Comparison of ENCODE assay signal across 23 cellular contexts in genomic region chr4:152950402-152951274, GRCh38. TPM values are rescaled to one million over a fixed set of nuclear protein-coding genes. Genes with fewer than 3 reads are reported as not detected.
DNase-seq lines count a peak whose midpoint lies in the region; ATAC-seq and TF ChIP-seq lines count a peak whose summit lies in the region.
"Had no signal": no experiment of that assay in that cellular context is flagged by ENCODE, and none has a peak within 500 bp of the region (broad histone marks: within the 10 kb centered on the region; RNA-seq: fewer than 3 reads in every experiment).

No MANE protein-coding gene starts in this region.

- H3K27me3 ChIP-seq in endodermal cell (ENCODE audit: control insufficient read depth, insufficient read depth, low read length, poor library complexity, severe bottlenecking) (no peaks in the 10 kb centered on the region), mucosa of rectum (ENCODE audit: control insufficient read depth in 2 of 2, insufficient read depth in 2 of 2, low read length in 2 of 2) (no peaks in the 10 kb centered on the region)
- H3K27me3 ChIP-seq: body of pancreas had no signal

- no peaks in the 10 kb centered on the region for H3K36me3 ChIP-seq in endodermal cell (ENCODE audit: control insufficient read depth, insufficient read depth, low read length)
- H3K36me3 ChIP-seq in mucosa of rectum (ENCODE audit: control insufficient read depth in 2 of 2, insufficient read depth in 2 of 2, low read length in 2 of 2) = peaks cover 3 to 9% of the 10 kb centered on the region in 2 donors
- H3K36me3 ChIP-seq: thoracic aorta had no signal

- peak overlapping the region; percentile 37 for H3K27ac Mint-ChIP-seq in endodermal cell
- peak overlapping the region; percentile 31 for H3K27ac Mint-ChIP-seq in type B pancreatic cell
- H3K27ac Mint-ChIP-seq: activated T-cell treated with anti-CD3 and anti-CD28 coated beads, Interleukin-2, amount 50 U/mL, for 72 hours had no signal

- no peaks in the 10 kb centered on the region for H3K9me3 ChIP-seq in endodermal cell (ENCODE audit: control insufficient read depth, low read length)
- no peaks in the 10 kb centered on the region for H3K9me3 ChIP-seq in mucosa of rectum (ENCODE audit: control insufficient read depth in 2 of 2, low read length in 2 of 2)
- H3K9me3 ChIP-seq: body of pancreas, thoracic aorta had no signal

- H3K27me3 Mint-ChIP-seq in endodermal cell (ENCODE audit: insufficient read depth) = peaks cover under 1% of the 10 kb centered on the region
- H3K27me3 Mint-ChIP-seq in type B pancreatic cell = peaks cover 2% of the 10 kb centered on the region

- H3K9me3 Mint-ChIP-seq in endodermal cell = no peaks in the 10 kb centered on the region
- H3K9me3 Mint-ChIP-seq in type B pancreatic cell = no peaks in the 10 kb centered on the region
- H3K9me3 Mint-ChIP-seq: activated T-cell treated with anti-CD3 and anti-CD28 coated beads, Interleukin-2, amount 50 U/mL, for 72 hours had no signal

- no peak for ATAC-seq in GM19463 (IDR thresholded peaks at IDR 0.05; ENCODE audit: unreplicated experiment)
- no peak for ATAC-seq in HG03045 (IDR thresholded peaks at IDR 0.05; ENCODE audit: unreplicated experiment)
- ATAC-seq: activated T-cell treated with anti-CD3 and anti-CD28 coated beads, Interleukin-2, amount 50 U/mL, for 72 hours; body of pancreas; GM12878; Panc1; stimulated activated naive CD8-positive, alpha-beta T cell treated with anti-CD3 and anti-CD28 coated beads, Interleukin-15, Interleukin-2, amounts not matched to agents 100 U/mL and 50 U/mL, for 24 hours had no signal

- H3K27ac ChIP-seq in endodermal cell (ENCODE audit: low read depth, low read length) (no peak overlapping the region), mucosa of rectum (ENCODE audit: low read depth in 2 of 2, low read length in 2 of 2) (peak overlapping the region; percentile 34 to 46)
- H3K27ac ChIP-seq: epithelial cell of prostate, thoracic aorta had no signal

- H3K4me3 Mint-ChIP-seq in endodermal cell = no peak overlapping the region
- peak overlapping the region; percentile 29 for H3K4me3 Mint-ChIP-seq in type B pancreatic cell
- H3K4me3 Mint-ChIP-seq: activated T-cell treated with anti-CD3 and anti-CD28 coated beads, Interleukin-2, amount 50 U/mL, for 72 hours had no signal

- TF ChIP-seq CTCF in endodermal cell (conservative IDR thresholded peaks at IDR 0.05) = no peak
- TF ChIP-seq CTCF in type B pancreatic cell (conservative IDR thresholded peaks at IDR 0.05) = no peak

- 71 to 79% methylated on average over 7 to 11 of the region's 11 CpGs for WGBS in endodermal cell (ENCODE audit: insufficient coverage in 1 of 2, insufficient read length in 1 of 2), 2 experiments

- H3K9ac ChIP-seq in endodermal cell (ENCODE audit: extremely low read depth, low read length, poor library complexity, severe bottlenecking) = no peak overlapping the region
- H3K9ac ChIP-seq in mucosa of rectum (ENCODE audit: low read depth in 1 of 2, low read length in 2 of 2) = peak overlapping the region; percentile 28 to 32

- DNase-seq in NCI-H82 (lab: John Stamatoyannopoulos, UW) = peak; percentile 2
- no peak for DNase-seq in NCI-H82 treated with DMSO at 0.1 percent for 48 hours (lab: John Stamatoyannopoulos, UW; ENCODE audit: unreplicated experiment)
- DNase-seq in endodermal cell = no peak
- DNase-seq in type B pancreatic cell (ENCODE audit: extremely low spot score, unreplicated experiment) = no peak
- no peak for DNase-seq in glomerular visceral epithelial cell (ENCODE audit: extremely low spot score)
- DNase-seq: 8988T; activated CD4-positive, CD25-positive, alpha-beta regulatory T cell; activated naive CD4-positive, alpha-beta T cell treated with Interleukin-2 at 50 U/mL for 16 hours; activated T-cell treated with anti-CD3 and anti-CD28 coated beads, Interleukin-2, amount 50 U/mL, for 72 hours; body of pancreas; EL; GOT3; NCI-H1417 treated with DMSO at 0.1 percent for 48 hours; NCI-H510A; SIG-M5; stimulated activated naive CD8-positive, alpha-beta T cell treated with anti-CD3 and anti-CD28 coated beads, Interleukin-15, Interleukin-2, amounts not matched to agents 100 U/mL and 50 U/mL, for 24 hours had no signal

- H3K4me3 ChIP-seq in endodermal cell (ENCODE audit: low read length) (no peak overlapping the region), mucosa of rectum (ENCODE audit: low read length in 2 of 2) (peak overlapping the region in 1 of 2 donors; percentile 34)
- H3K4me3 ChIP-seq: body of pancreas, GM12878, thoracic aorta had no signal

- peaks cover 22% of the 10 kb centered on the region for H3K36me3 Mint-ChIP-seq in endodermal cell (ENCODE audit: low read depth)
- peaks cover 34% of the 10 kb centered on the region for H3K36me3 Mint-ChIP-seq in type B pancreatic cell

- H3K4me1 Mint-ChIP-seq in endodermal cell (peaks cover 36% of the 10 kb centered on the region), type B pancreatic cell (ENCODE audit: unreplicated experiment) (peaks cover 47% of the 10 kb centered on the region)

- H3K4me1 ChIP-seq in endodermal cell (ENCODE audit: control insufficient read depth, insufficient read depth, low read length) = peaks cover 29% of the 10 kb centered on the region
- H3K4me1 ChIP-seq in mucosa of rectum (ENCODE audit: control insufficient read depth in 2 of 2, insufficient read depth in 2 of 2, low read length in 2 of 2) = peaks cover 13 to 32% of the 10 kb centered on the region in 2 donors

RNA-seq across cellular contexts. Expression of gene FHDC1, which starts 14.5 kb away (rescaled TPM):
- total RNA-seq in endodermal cell (1 to 10 TPM; 2.5 to 7.9 TPM), type B pancreatic cell (ENCODE audit: low replicate concordance) (23.1 and 78.0 TPM in 2 replicates)
- polyA plus RNA-seq in endodermal cell (2013, experiment 1 of 2) = 3.2 TPM
- polyA plus RNA-seq in endodermal cell (2013, experiment 2 of 2) = 2.2 TPM
